Comparison of ENCODE assay signal across 17 cellular contexts in the genomic region with DNA sequence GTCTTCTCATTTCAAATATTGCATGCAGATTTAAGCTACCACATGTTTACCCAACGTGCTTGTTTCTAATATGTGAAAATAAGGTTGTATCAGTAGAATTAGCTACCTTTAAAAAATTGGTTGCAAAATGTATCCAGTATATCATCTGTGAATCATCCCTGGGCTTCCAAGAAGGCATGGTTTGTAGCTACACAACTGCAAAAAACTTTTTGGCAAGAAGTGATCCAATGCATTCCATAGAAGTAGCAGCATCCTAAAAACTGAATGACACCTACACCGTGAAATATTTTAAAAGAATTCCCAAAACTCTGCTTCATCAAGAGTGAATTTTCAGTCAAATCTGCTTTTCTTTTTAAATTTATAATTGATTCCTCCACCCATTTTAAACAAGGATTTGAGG.
"Had no signal": no experiment of that assay in that cellular context is flagged by ENCODE, and none has a peak within 500 bp of the region (broad histone marks: within the 10 kb centered on the region; RNA-seq: fewer than 3 reads in every experiment).

No MANE protein-coding gene starts in this region.

- H3K27ac ChIP-seq: ascending aorta, cardiac muscle cell, dorsolateral prefrontal cortex, left ventricle myocardium inferior had no signal

- H3K36me3 ChIP-seq: ascending aorta, cardiac muscle cell had no signal

- H3K4me3 ChIP-seq: ascending aorta, cardiac muscle cell, dorsolateral prefrontal cortex, left ventricle myocardium inferior had no signal

- H3K4me1 ChIP-seq: ascending aorta had no signal

- ATAC-seq: activated CD4-positive, CD25-positive, alpha-beta regulatory T cell treated with anti-CD3 and anti-CD28 coated beads, Interleukin-2, amount 50 U/mL, for 24 hours; activated naive CD8-positive, alpha-beta T cell treated with anti-CD3 and anti-CD28 coated beads, Interleukin-2, amount 50 U/mL, for 24 hours; natural killer cell treated with Interleukin-12 subunit alpha and Interleukin-12 subunit beta and Interleukin-15 and Interleukin-18, amount 100 ng/mL, for 72 hours; right cardiac atrium; stimulated activated naive CD8-positive, alpha-beta T cell treated with anti-CD3 and anti-CD28 coated beads, Interleukin-15, Interleukin-2, amounts not matched to agents 100 U/mL and 50 U/mL, for 24 hours had no signal

- H3K9me3 ChIP-seq: ascending aorta, left ventricle myocardium inferior had no signal

- H3K27me3 ChIP-seq: ascending aorta, cardiac muscle cell, dorsolateral prefrontal cortex had no signal

- DNase-seq: activated naive CD4-positive, alpha-beta T cell treated with anti-CD3 and anti-CD28 coated beads for 36 hours; activated naive CD8-positive, alpha-beta T cell treated with anti-CD3 and anti-CD28 coated beads, Interleukin-2, amount 50 U/mL, for 24 hours; activated T-cell treated with anti-CD3 and anti-CD28 coated beads, Interleukin-2, amount 50 U/mL, for 1 hour; dorsolateral prefrontal cortex; endodermal cell; erythroblast; left ventricle myocardium inferior; nucleus accumbens; right cardiac atrium; small intestine; stimulated activated CD4-positive, alpha-beta T cell treated with anti-CD3 and anti-CD28 coated beads, Interleukin-4, amount 100 ng/mL, for 4 hours; stimulated activated CD8-positive, alpha-beta memory T cell treated with anti-CD3 and anti-CD28 coated beads, Interleukin-4, amount 100 ng/mL, for 48 hours; stimulated activated naive CD8-positive, alpha-beta T cell treated with anti-CD3 and anti-CD28 coated beads, Interleukin-15, Interleukin-2, amounts not matched to agents 100 U/mL and 50 U/mL, for 24 hours had no signal
